ENCODE assay signal across 9 cellular contexts in the genomic region with DNA sequence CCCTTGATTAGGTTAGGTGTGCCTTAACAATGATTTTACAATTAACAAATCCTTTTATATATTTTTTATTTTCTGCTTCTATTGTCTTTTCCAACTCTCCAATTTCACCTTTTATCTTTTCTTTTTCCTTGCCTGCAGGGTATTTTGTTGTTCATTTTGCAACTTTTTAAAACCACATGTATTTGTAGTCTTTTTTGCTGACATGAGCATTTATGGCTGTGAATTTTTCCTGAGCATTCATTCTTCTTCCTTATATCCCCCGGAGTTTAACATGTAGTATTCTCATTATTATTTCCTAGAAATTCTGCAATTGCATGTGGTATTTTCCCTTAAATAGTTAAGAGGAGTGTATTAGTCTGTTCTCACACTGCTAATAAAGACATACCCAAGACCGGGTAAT. TPM values are rescaled to one million over a fixed set of nuclear protein-coding genes. Genes with fewer than 3 reads are reported as not detected.
"Had no signal": no experiment of that assay in that cellular context is flagged by ENCODE, and none has a peak within 500 bp of the region (broad histone marks: within the 10 kb centered on the region; RNA-seq: fewer than 3 reads in every experiment).

No MANE protein-coding gene starts in this region.

- H3K4me1 ChIP-seq: HAP-1 had no signal

- DNase-seq: H7, HFFc6, KG1 had no signal

- H3K9me3 Mint-ChIP-seq: HFFc6 had no signal

- H3K9me3 ChIP-seq: HAP-1 had no signal

- H2AFZ ChIP-seq: GM23338 had no signal

- H3K27ac ChIP-seq: HL-60 had no signal

- H3K4me2 ChIP-seq: GM23338 had no signal

- H3K4me3 Mint-ChIP-seq: GM23338, HFFc6, IgD-negative memory B cell had no signal

- ATAC-seq: GM23338, HCT116 had no signal

- H3K27me3 Mint-ChIP-seq: IgD-negative memory B cell had no signal

- H3K36me3 ChIP-seq: HAP-1 had no signal

- H3K27ac Mint-ChIP-seq: GM23338, HFFc6, IgD-negative memory B cell had no signal

- H3K4me3 ChIP-seq: GM23338, HAP-1 had no signal

RNA-seq across cellular contexts. Expression of a gene that starts 41.6 kb away (rescaled TPM):
- total RNA-seq: GM23338, H7, HFFc6, HT1080 had no signal
- polyA plus RNA-seq: IgD-negative memory B cell had no signal
